ENCODE assay signal across 33 cellular contexts in genomic region chr4:99658666-99659065, GRCh38. TPM values are rescaled to one million over a fixed set of nuclear protein-coding genes. Genes with fewer than 3 reads are reported as not detected.
"Had no signal": no experiment of that assay in that cellular context is flagged by ENCODE, and none has a peak within 500 bp of the region (broad histone marks: within the 10 kb centered on the region; RNA-seq: fewer than 3 reads in every experiment).

No MANE protein-coding gene starts in this region.

- H3K27me3 ChIP-seq: adrenal gland, body of pancreas, hepatocyte, neural progenitor cell, right lobe of liver, suprapubic skin, tibial artery had no signal

- H3K36me3 ChIP-seq: adrenal gland, neural progenitor cell, right lobe of liver, suprapubic skin, tibial artery had no signal

- H3K4me3 ChIP-seq: adrenal gland, body of pancreas, coronary artery, hepatocyte, neural progenitor cell, right lobe of liver, smooth muscle cell, suprapubic skin, tibial artery had no signal

- H3K79me2 ChIP-seq: hepatocyte, parathyroid adenoma had no signal

- DNase-seq: activated CD4-positive, alpha-beta T cell treated with anti-CD3 and anti-CD28 coated beads for 48 hours; activated CD4-positive, alpha-beta T cell treated with anti-CD3 and anti-CD28 coated beads, Interleukin-2, amount 50 U/mL, for 48 hours; activated CD8-positive, alpha-beta memory T cell treated with anti-CD3 and anti-CD28 coated beads for 24 hours; activated effector memory CD4-positive, alpha-beta T cell treated with Interleukin-2 at 50 U/mL for 16 hours; activated naive CD4-positive, alpha-beta T cell treated with anti-CD3 and anti-CD28 coated beads for 36 hours; activated naive CD8-positive, alpha-beta T cell treated with anti-CD3 and anti-CD28 coated beads for 36 hours; adrenal gland; aorta; body of pancreas; endodermal cell; foreskin keratinocyte; islet precursor cell; left cardiac atrium; natural killer cell; occipital lobe; right lobe of liver; stimulated activated CD4-positive, alpha-beta T cell treated with anti-CD3 and anti-CD28 coated beads, Interleukin-1b, Interleukin-23, amount 100 ng/mL, for 48 hours; stimulated activated naive B cell treated with anti-CD40 and anti-IgM and Interleukin-4, amounts not matched to agents 10 μg/mL and 1 μg/mL and 100 μg/mL, for 72 hours; SW 1271; T-helper 9 cell; tibial artery had no signal

- H3K4me2 ChIP-seq: hepatocyte, neural progenitor cell, smooth muscle cell had no signal

- ATAC-seq: activated CD4-positive, CD25-positive, alpha-beta regulatory T cell treated with anti-CD3 and anti-CD28 coated beads, Interleukin-2, amount 50 U/mL, for 24 hours; body of pancreas; esophagus mucosa; natural killer cell; right lobe of liver; stimulated activated naive B cell treated with anti-CD40 and anti-IgM and Interleukin-4, amounts not matched to agents 10 μg/mL and 1 μg/mL and 100 μg/mL, for 72 hours had no signal

- H3K4me1 ChIP-seq: foreskin keratinocyte, neural progenitor cell, parathyroid adenoma, right lobe of liver had no signal

- H3K9ac ChIP-seq: neural progenitor cell, parathyroid adenoma had no signal

- H3K9me3 ChIP-seq: adrenal gland, body of pancreas, right lobe of liver, suprapubic skin, tibial artery had no signal

- H3K27ac ChIP-seq: body of pancreas, coronary artery, foreskin keratinocyte, hepatocyte, neural progenitor cell, parathyroid adenoma, right lobe of liver, suprapubic skin, tibial artery, VCaP had no signal

- H2AFZ ChIP-seq: hepatocyte, neural progenitor cell, parathyroid adenoma had no signal

RNA-seq across cellular contexts. Expression of gene C4orf54, which starts 1.0 kb away (rescaled TPM):
- total RNA-seq: activated naive CD4-positive, alpha-beta T cell treated with anti-CD3 and anti-CD28 coated beads for 36 hours; activated naive CD8-positive, alpha-beta T cell treated with anti-CD3 and anti-CD28 coated beads for 36 hours; cerebellum; endodermal cell; esophagus mucosa; foreskin keratinocyte; natural killer cell; pulmonary artery endothelial cell; smooth muscle cell; suprapubic skin; ureter had no signal
- polyA plus RNA-seq: foreskin keratinocyte, hepatocyte, smooth muscle cell had no signal
